ENCODE assay signal across 1 cellular context in genomic region chr7:141577043-141577839, GRCh38.
TF ChIP-seq lines count a peak whose summit lies in the region.

No MANE protein-coding gene starts in this region.

TF ChIP-seq in WTC11, 78 proteins besides CTCF, POLR2A, EP300 and RAD21 (continued from another document):
- TF ChIP-seq AR (CRISPR knock-in tag; IDR thresholded peaks at IDR 0.05) (no peak), E2F4 (CRISPR knock-in tag; IDR thresholded peaks at IDR 0.05; ENCODE audit: borderline replicate concordance, low read depth) (no peak), ZNF281 (CRISPR knock-in tag; IDR thresholded peaks at IDR 0.05) (0 out of 2 replicates have a peak, but pooled peaks have one; percentile 31)
